ENCODE assay signal across 20 cellular contexts in genomic region chr5:172664018-172664417, GRCh38. TPM values are rescaled to one million over a fixed set of nuclear protein-coding genes. Genes with fewer than 3 reads are reported as not detected.
DNase-seq lines count a peak whose midpoint lies in the region; ATAC-seq and TF ChIP-seq lines count a peak whose summit lies in the region.
"Had no signal": no experiment of that assay in that cellular context is flagged by ENCODE, and none has a peak within 500 bp of the region (broad histone marks: within the 10 kb centered on the region; RNA-seq: fewer than 3 reads in every experiment).

No MANE protein-coding gene starts in this region.

- intact Hi-C loops in right cardiac atrium (cut with DNase I), result loop anchor here in 1 of 4 donors (5.0 kb wide), 1 partner anchor 33 kb away; no protein-coding TSS in a partner anchor

- peaks cover 49% of the 10 kb centered on the region for H3K4me1 Mint-ChIP-seq in nephron
- H3K4me1 Mint-ChIP-seq: activated naive CD8-positive, alpha-beta T cell treated with anti-CD3 and anti-CD28 coated beads, Interleukin-2, amount 50 U/mL, for 24 hours; activated T-helper 17 cell treated with anti-CD3 and anti-CD28 coated beads, Interleukin-2, amount 50 U/mL, for 72 hours; T-cell had no signal

- H3K4me1 ChIP-seq in right atrium auricular region (peaks cover 0 to 84% of the 10 kb centered on the region in 2 donors), right cardiac atrium (ENCODE audit: control insufficient read depth, insufficient read depth, low read length) (peaks cover 32% of the 10 kb centered on the region), esophagus (ENCODE audit: control insufficient read depth in 2 of 2, insufficient read depth in 2 of 2, low read length in 1 of 2) (peaks cover 3 to 11% of the 10 kb centered on the region in 2 donors)

- H3K4me3 ChIP-seq in right atrium auricular region, result no peak overlapping the region
- no peak overlapping the region for H3K4me3 ChIP-seq in right cardiac atrium (ENCODE audit: low read length)
- no peak overlapping the region for H3K4me3 ChIP-seq in esophagus (ENCODE audit: low read depth in 1 of 2, low read length in 2 of 2)
- H3K4me3 ChIP-seq: uterus had no signal

- no peak overlapping the region for H3K4me3 Mint-ChIP-seq in nephron
- H3K4me3 Mint-ChIP-seq: activated naive CD8-positive, alpha-beta T cell treated with anti-CD3 and anti-CD28 coated beads, Interleukin-2, amount 50 U/mL, for 24 hours; activated T-helper 17 cell treated with anti-CD3 and anti-CD28 coated beads, Interleukin-2, amount 50 U/mL, for 72 hours; dendritic cell treated with granulocyte-macrophage colony-stimulating factor and Interleukin-4, amounts not matched to agents 40 ng/mL and 50 ng/mL, for 4 days; HFFc6; T-cell had no signal

- H3K9me3 ChIP-seq in right atrium auricular region, result no peaks in the 10 kb centered on the region
- no peaks in the 10 kb centered on the region for H3K9me3 ChIP-seq in right cardiac atrium (ENCODE audit: control insufficient read depth, low read length)
- H3K9me3 ChIP-seq in esophagus (ENCODE audit: control insufficient read depth in 2 of 2, insufficient read depth in 1 of 2, low read depth in 1 of 2, low read length in 1 of 2), result no peaks in the 10 kb centered on the region
- H3K9me3 ChIP-seq: neutrophil, uterus had no signal

- H3K27ac ChIP-seq in right atrium auricular region, result peak overlapping the region; percentile 1 to 40
- no peak overlapping the region for H3K27ac ChIP-seq in right cardiac atrium (ENCODE audit: low read length)
- peak overlapping the region; percentile 4 to 24 for H3K27ac ChIP-seq in esophagus (ENCODE audit: low read depth in 2 of 2, low read length in 1 of 2)
- H3K27ac ChIP-seq: epithelial cell of prostate, neutrophil had no signal

- H3K27me3 ChIP-seq in right atrium auricular region (no peaks in the 10 kb centered on the region), right cardiac atrium (ENCODE audit: control insufficient read depth, insufficient read depth) (no peaks in the 10 kb centered on the region), esophagus (ENCODE audit: control insufficient read depth in 1 of 2, insufficient read depth in 2 of 2, low read length in 2 of 2) (no peaks in the 10 kb centered on the region)
- H3K27me3 ChIP-seq: uterus had no signal

- TF ChIP-seq CTCF in right atrium auricular region (IDR thresholded peaks at IDR 0.05) (no peak), nephron (IDR thresholded peaks at IDR 0.05; ENCODE audit: unreplicated experiment in 3 of 3) (no peak)

- peaks cover 6% of the 10 kb centered on the region for H3K27me3 Mint-ChIP-seq in nephron (ENCODE audit: low read depth)
- H3K27me3 Mint-ChIP-seq: activated naive CD8-positive, alpha-beta T cell treated with anti-CD3 and anti-CD28 coated beads, Interleukin-2, amount 50 U/mL, for 24 hours; dendritic cell treated with granulocyte-macrophage colony-stimulating factor and Interleukin-4, amounts not matched to agents 40 ng/mL and 50 ng/mL, for 4 days; T-cell had no signal

- WGBS in right cardiac atrium, result 53% methylated on average over 5 of the region's 5 CpGs
- 66 to 69% methylated on average over 5 of the region's 5 CpGs for WGBS in esophagus, 2 donors

- DNase-seq in right atrium auricular region (ENCODE audit: low spot score), result no peak
- DNase-seq in right cardiac atrium, result no peak
- no peak for DNase-seq in effector CD4-positive, alpha-beta T cell
- no peak for DNase-seq in SKM-1 treated with dmso at 0.1 percent for 144 hours (lab: John Stamatoyannopoulos, UW; ENCODE audit: unreplicated experiment)
- DNase-seq: activated CD4-positive, alpha-beta T cell treated with anti-CD3 and anti-CD28 coated beads for 4 hours; activated naive CD8-positive, alpha-beta T cell treated with anti-CD3 and anti-CD28 coated beads, Interleukin-2, amount 50 U/mL, for 24 hours; HFFc6; NCI-H524 treated with DMSO at 0.1 percent for 48 hours; substantia nigra; T-cell; uterus had no signal

- H3K36me3 ChIP-seq in right atrium auricular region (no peaks in the 10 kb centered on the region), esophagus (ENCODE audit: control insufficient read depth in 2 of 2, insufficient read depth in 2 of 2, low read length in 1 of 2) (no peaks in the 10 kb centered on the region)
- H3K36me3 ChIP-seq: neutrophil, uterus had no signal

- ATAC-seq in right cardiac atrium (no peak), esophagus mucosa (no peak), GM21723 (IDR thresholded peaks at IDR 0.05; ENCODE audit: unreplicated experiment) (no peak)
- ATAC-seq: activated naive CD8-positive, alpha-beta T cell treated with anti-CD3 and anti-CD28 coated beads, Interleukin-2, amount 50 U/mL, for 24 hours; activated T-helper 17 cell treated with anti-CD3 and anti-CD28 coated beads, Interleukin-2, amount 50 U/mL, for 72 hours; left lobe of liver; T-cell had no signal

- no peaks in the 10 kb centered on the region for H3K9me3 Mint-ChIP-seq in nephron
- H3K9me3 Mint-ChIP-seq: activated naive CD8-positive, alpha-beta T cell treated with anti-CD3 and anti-CD28 coated beads, Interleukin-2, amount 50 U/mL, for 24 hours; activated T-helper 17 cell treated with anti-CD3 and anti-CD28 coated beads, Interleukin-2, amount 50 U/mL, for 72 hours; dendritic cell treated with granulocyte-macrophage colony-stimulating factor and Interleukin-4, amounts not matched to agents 40 ng/mL and 50 ng/mL, for 4 days; HFFc6; T-cell had no signal

- H3K27ac Mint-ChIP-seq in nephron, result peak overlapping the region; percentile 23 to 77 (median 52)
- H3K27ac Mint-ChIP-seq: activated naive CD8-positive, alpha-beta T cell treated with anti-CD3 and anti-CD28 coated beads, Interleukin-2, amount 50 U/mL, for 24 hours; activated T-helper 17 cell treated with anti-CD3 and anti-CD28 coated beads, Interleukin-2, amount 50 U/mL, for 72 hours; dendritic cell treated with granulocyte-macrophage colony-stimulating factor and Interleukin-4, amounts not matched to agents 40 ng/mL and 50 ng/mL, for 4 days; HFFc6; T-cell had no signal

- no peaks in the 10 kb centered on the region for H3K36me3 Mint-ChIP-seq in nephron (ENCODE audit: low read depth)
- H3K36me3 Mint-ChIP-seq: T-cell had no signal

RNA-seq across cellular contexts. Expression of gene NEURL1B, which starts 23.0 kb away (rescaled TPM):
- 10 to 100 TPM; 17.9 to 22.4 TPM for total RNA-seq in right atrium auricular region
- 10 to 100 TPM; 13.2 to 23.1 (median 18.1) TPM for total RNA-seq in right cardiac atrium
- 16.7 TPM for polyA plus RNA-seq in right cardiac atrium
- polyA plus RNA-seq in esophagus, result 1 to 10 TPM; 6.9 to 8.6 TPM
- total RNA-seq in esophagus mucosa, result 12.7 TPM
